Comparison of ENCODE assay signal across 2 cellular contexts in the genomic region with DNA sequence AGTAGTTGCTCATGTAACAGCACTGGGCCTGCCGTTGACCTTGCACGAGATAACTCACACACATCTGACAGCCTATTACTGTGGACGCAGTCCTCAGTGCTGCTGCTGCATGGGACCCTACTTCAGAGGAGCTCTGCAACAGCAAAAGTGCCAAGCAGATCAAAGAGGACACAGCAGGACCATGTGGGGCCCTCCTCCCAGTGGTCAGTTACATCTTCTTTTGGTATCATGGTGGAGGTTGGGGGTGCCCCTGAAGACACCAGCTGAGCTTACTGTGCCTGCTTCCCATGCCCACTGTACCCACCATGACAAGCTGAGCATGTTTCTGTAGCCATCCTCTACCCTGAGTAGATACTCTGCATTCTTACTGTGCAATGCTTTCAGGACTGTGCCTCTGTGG. TPM values are rescaled to one million over a fixed set of nuclear protein-coding genes. Genes with fewer than 3 reads are reported as not detected.
"Had no signal": no experiment of that assay in that cellular context is flagged by ENCODE, and none has a peak within 500 bp of the region (broad histone marks: within the 10 kb centered on the region; RNA-seq: fewer than 3 reads in every experiment).

No MANE protein-coding gene starts in this region.

RNA-seq across cellular contexts. Expression of gene KCNJ18, which starts 41.6 kb away (rescaled TPM):
- total RNA-seq: G401, GM12878 had no signal
